20 cellular contexts compared by ENCODE assay signal in genomic region chr19:42389899-42390298, GRCh38. TPM values are rescaled to one million over a fixed set of nuclear protein-coding genes. Genes with fewer than 3 reads are reported as not detected.
A peak's percentile ranks its signal among the peaks of the same experiment; 100 is the strongest.
DNase-seq lines count a peak whose midpoint lies in the region; ATAC-seq and TF ChIP-seq lines count a peak whose summit lies in the region.
"Had no signal": no experiment of that assay in that cellular context is flagged by ENCODE, and none has a peak within 500 bp of the region (broad histone marks: within the 10 kb centered on the region; RNA-seq: fewer than 3 reads in every experiment).

Gene CNFN, minus strand, starts transcription at chr19:42390297. Its CDS starts 1,260 bp downstream, at chr19:42389037.

- H3K4me1 Mint-ChIP-seq in GM23338: peaks cover 19% of the 10 kb centered on the region

- no peaks in the 10 kb centered on the region for H3F3A ChIP-seq in GM23338 (replicated peaks; ENCODE audit: low read depth)
- peaks cover 13% of the 10 kb centered on the region for H3F3A ChIP-seq in PC-9 (ENCODE audit: insufficient read depth, low read depth)

- intact Hi-C loops in PC-9 (cut with micrococcal nuclease; ENCODE audit: unreplicated experiment): no loop called here

- no peak within 1 kb of the TSS for H3K4ac ChIP-seq in neuronal stem cell (ENCODE audit: low read length)

- H3K23ac ChIP-seq in neuronal stem cell (ENCODE audit: low read depth, low read length, poor library complexity): no peak within 1 kb of the TSS

- H3K27ac Mint-ChIP-seq in GM23338: no peak within 1 kb of the TSS
- H3K27ac Mint-ChIP-seq: CD8-positive, alpha-beta T cell; HFFc6 had no signal

- H4K20me1 ChIP-seq in GM23338 (replicated peaks; ENCODE audit: insufficient read depth): no peaks in the 10 kb centered on the region
- no peaks in the 10 kb centered on the region for H4K20me1 ChIP-seq in PC-9 (ENCODE audit: insufficient read depth)

- peak within 1 kb of the TSS; percentile 49 for H2BK15ac ChIP-seq in neuronal stem cell (ENCODE audit: low read length)

- DNase-seq in GM23338 (ENCODE audit: low spot score): no peak
- DNase-seq in PC-9: no peak
- no peak for DNase-seq in neuronal stem cell (ENCODE audit: low spot score)
- no peak for DNase-seq in NCI-H510A (lab: John Stamatoyannopoulos, UW)
- no peak for DNase-seq in MG63
- DNase-seq in UCSD-AML1 (lab: John Stamatoyannopoulos, UW; ENCODE audit: unreplicated experiment): no peak
- DNase-seq in NCI-H2107 treated with DMSO at 0.1 percent for 48 hours (lab: John Stamatoyannopoulos, UW; ENCODE audit: unreplicated experiment): no peak
- DNase-seq: AML-193; C1 segment of cervical spinal cord; CD8-positive, alpha-beta T cell; GOT3; HFFc6; Kasumi-1; NCI-H1417 treated with DMSO at 0.1 percent for 48 hours; NCI-H1930; NCI-H510A treated with DMSO at 0.1 percent for 48 hours; NCI-H774; Peyer's patch; SJCRH30 had no signal

- BruUV-seq in PC-9 (replicated peaks; lab: Mats Ljungman, UMichigan): no TSS peak

- no peak for TF ChIP-seq CTCF in GM23338 (conservative IDR thresholded peaks at IDR 0.05; ENCODE audit: low read depth in 2 of 2)
- TF ChIP-seq CTCF in PC-9 (conservative IDR thresholded peaks at IDR 0.05): no peak

- peaks cover 17% of the 10 kb centered on the region for H3K27me3 Mint-ChIP-seq in GM23338 (ENCODE audit: insufficient read depth, low read depth, poor library complexity)

- no peak within 1 kb of the TSS for H4K8ac ChIP-seq in neuronal stem cell (ENCODE audit: low read depth, low read length)

- H3K79me1 ChIP-seq in neuronal stem cell (ENCODE audit: low read depth, low read length): no peaks in the 10 kb centered on the region

- H3K9me2 ChIP-seq in GM23338 (ENCODE audit: insufficient read depth) (no peaks in the 10 kb centered on the region), PC-9 (ENCODE audit: insufficient read depth) (no peaks in the 10 kb centered on the region)

- H3K4me2 ChIP-seq in GM23338: no peak within 1 kb of the TSS
- H3K4me2 ChIP-seq in PC-9: peak within 1 kb of the TSS; percentile 49; the same call in 1 of the 2 replicates
- H3K4me2 ChIP-seq in neuronal stem cell (ENCODE audit: insufficient read depth, low read length, poor library complexity, severe bottlenecking): no peak within 1 kb of the TSS

- H3K4me3 Mint-ChIP-seq in GM23338: peak within 1 kb of the TSS; percentile 28; the same call in 1 of the 3 replicates
- H3K4me3 Mint-ChIP-seq: CD8-positive, alpha-beta T cell; HFFc6 had no signal

- no peak within 1 kb of the TSS for H3K4me3 ChIP-seq in GM23338
- no peak within 1 kb of the TSS for H3K4me3 ChIP-seq in PC-9
- H3K4me3 ChIP-seq in neuronal stem cell (ENCODE audit: low read length in 2 of 2): no peak within 1 kb of the TSS
- no peak within 1 kb of the TSS for H3K4me3 ChIP-seq in MG63
- H3K4me3 ChIP-seq: Peyer's patch, SJCRH30 had no signal

- POLR2A ChIA-PET in PC-9 (lab: Charles Lee; ENCODE audit: unreplicated experiment): no interaction called here

- no peak within 1 kb of the TSS for H3K14ac ChIP-seq in neuronal stem cell (ENCODE audit: low read length)

- H2AFZ ChIP-seq in GM23338 (0 out of 2 replicates have a peak within 1 kb of the TSS, but pooled peaks have one; percentile 23), PC-9 (no peak within 1 kb of the TSS), neuronal stem cell (ENCODE audit: low read length) (no peak within 1 kb of the TSS)

- H3K4me1 ChIP-seq in GM23338 (ENCODE audit: insufficient read depth) (no peaks in the 10 kb centered on the region; the same call in 1 of the 2 replicates), PC-9 (replicated peaks; ENCODE audit: insufficient read depth) (peaks cover 27% of the 10 kb centered on the region), neuronal stem cell (ENCODE audit: control insufficient read depth in 2 of 2, insufficient read depth in 1 of 2, low read depth in 1 of 2, low read length in 2 of 2) (peaks cover 4 to 7% of the 10 kb centered on the region in 2 donors)
- H3K4me1 ChIP-seq: SJCRH30 had no signal

- H3K27me3 ChIP-seq in GM23338 (ENCODE audit: insufficient read depth) (peaks cover 15% of the 10 kb centered on the region), PC-9 (ENCODE audit: insufficient read depth, low read depth) (peaks cover 5% of the 10 kb centered on the region; the same call in 1 of the 2 replicates), neuronal stem cell (ENCODE audit: control insufficient read depth in 3 of 3, insufficient read depth in 3 of 3, low read depth in 1 of 3, low read length in 3 of 3) (peaks cover 0 to 47% (median 12%) of the 10 kb centered on the region in 3 experiments), MG63 (no peaks in the 10 kb centered on the region; the same call in 1 of the 2 replicates)

- CTCF ChIA-PET in PC-9 (lab: Charles Lee): no interaction called here

- no CpG with 5 or more reads among the region's 12 CpGs for WGBS in neuronal stem cell (ENCODE audit: extremely low coverage in 2 of 2, insufficient read length in 2 of 2, insufficient replicate concordance in 1 of 2), 2 donors

- no peak within 1 kb of the TSS for H2BK120ac ChIP-seq in neuronal stem cell (ENCODE audit: low read depth, low read length)

- H3K18ac ChIP-seq in neuronal stem cell (ENCODE audit: low read length): peak within 1 kb of the TSS; percentile 53

- peak within 1 kb of the TSS; percentile 50 for H2AK5ac ChIP-seq in neuronal stem cell (ENCODE audit: low read depth, low read length)

- H3K79me2 ChIP-seq in GM23338 (replicated peaks; ENCODE audit: insufficient read depth): no peaks in the 10 kb centered on the region
- no peaks in the 10 kb centered on the region for H3K79me2 ChIP-seq in PC-9 (ENCODE audit: low read depth)

- H2BK5ac ChIP-seq in neuronal stem cell (ENCODE audit: low read length): no peak within 1 kb of the TSS

- H3K9me3 ChIP-seq in PC-9 (ENCODE audit: insufficient read depth, low read depth) (no peaks in the 10 kb centered on the region), neuronal stem cell (replicated peaks in 1 of 2; ENCODE audit: control insufficient read depth in 2 of 2, insufficient read depth in 1 of 2, low read depth in 1 of 2, low read length in 2 of 2) (no peaks in the 10 kb centered on the region), MG63 (no peaks in the 10 kb centered on the region)
- H3K9me3 ChIP-seq: Peyer's patch, SJCRH30 had no signal

- H4K91ac ChIP-seq in neuronal stem cell (ENCODE audit: low read depth, low read length, poor library complexity): no peak within 1 kb of the TSS

- H3K36me3 ChIP-seq in GM23338 (ENCODE audit: insufficient read depth) (no peaks in the 10 kb centered on the region), PC-9 (ENCODE audit: low read depth) (no peaks in the 10 kb centered on the region), neuronal stem cell (replicated peaks in 1 of 2; ENCODE audit: control insufficient read depth in 2 of 2, insufficient read depth in 2 of 2, low read length in 2 of 2) (no peaks in the 10 kb centered on the region), MG63 (no peaks in the 10 kb centered on the region)
- H3K36me3 ChIP-seq: Peyer's patch, SJCRH30 had no signal

- H3K9ac ChIP-seq in neuronal stem cell (ENCODE audit: low read depth, low read length, poor library complexity): no peak within 1 kb of the TSS

- no peak within 1 kb of the TSS for H2BK12ac ChIP-seq in neuronal stem cell (ENCODE audit: low read length)

- peaks cover 3% of the 10 kb centered on the region; the same call in 1 of the 3 replicates for H3K36me3 Mint-ChIP-seq in GM23338 (ENCODE audit: low read depth)
- H3K36me3 Mint-ChIP-seq: CD8-positive, alpha-beta T cell had no signal

- H3K27ac ChIP-seq in GM23338 (ENCODE audit: low read depth) (no peak within 1 kb of the TSS), PC-9 (no peak within 1 kb of the TSS), neuronal stem cell (replicated peaks; ENCODE audit: low read length) (no peak within 1 kb of the TSS)
- H3K27ac ChIP-seq: Peyer's patch, SJCRH30 had no signal

- H3K9me3 Mint-ChIP-seq in GM23338: no peaks in the 10 kb centered on the region
- H3K9me3 Mint-ChIP-seq: CD8-positive, alpha-beta T cell; HFFc6 had no signal

- no peak for ATAC-seq in GM23338
- no peak for ATAC-seq in esophagus mucosa
- ATAC-seq: CD8-positive, alpha-beta T cell had no signal

TF ChIP-seq in GM23338, 12 proteins besides CTCF, POLR2A, EP300 and RAD21 (continues in another document):
- TF ChIP-seq EZH2 (IDR thresholded peaks at IDR 0.05; ENCODE audit: low read depth, unreplicated experiment): no peak
- no peak for TF ChIP-seq CREB1 (CRISPR knock-in tag; IDR thresholded peaks at IDR 0.05; ENCODE audit: low read depth)
- TF ChIP-seq ZNF331 (CRISPR knock-in tag; IDR thresholded peaks at IDR 0.05; ENCODE audit: low read depth): no peak
- TF ChIP-seq REST (IDR thresholded peaks at IDR 0.05; ENCODE audit: unreplicated experiment): no peak
- no peak for TF ChIP-seq ZNF114 (CRISPR knock-in tag; IDR thresholded peaks at IDR 0.05)
- no peak for TF ChIP-seq JUNB (IDR thresholded peaks at IDR 0.05; ENCODE audit: unreplicated experiment)

RNA-seq across cellular contexts. Expression of gene CNFN, which starts in this region (rescaled TPM):
- 6.7 TPM in 1 of 2 replicates, not detected in the other for total RNA-seq in GM23338 (2014; rRNA removed; shearing (Covaris generic))
- 54.5 and 71.5 TPM in 2 replicates for polyA plus RNA-seq in GM23338 (2016; fragmentation: Nextera tagmentation; extraction: Ambion mirVana)
- 4.9 and 7.8 TPM in 2 replicates for total RNA-seq in PC-9 (2021)
- total RNA-seq in esophagus mucosa: 1,078 TPM
- polyA plus RNA-seq in neuronal stem cell (2013, experiment 1 of 2): 41.6 TPM
- polyA plus RNA-seq in neuronal stem cell (2013, experiment 2 of 2): 43.2 TPM
- not detected in 2 replicates for total RNA-seq in MG63 (2014; rRNA removed; shearing (Covaris generic); ENCODE audit: low replicate concordance)
- total RNA-seq: CD8-positive, alpha-beta T cell; SJCRH30 had no signal

Comparison
In these comparisons a context has a peak if more than half of its experiments do, and no peak if none do; other contexts are left out.
1. RNA of gene CNFN (total RNA-seq): 1,078 TPM in esophagus mucosa (single experiment); 6.7 TPM in GM23338, 4.9 to 7.8 TPM in PC-9 and not detected in MG63; every median in the first group is over 100 times any median in the second.